Comparison of ENCODE assay signal across 28 cellular contexts in genomic region chr12:130743176-130743575, GRCh38. TPM values are rescaled to one million over a fixed set of nuclear protein-coding genes. Genes with fewer than 3 reads are reported as not detected.
"Had no signal": no experiment of that assay in that cellular context is flagged by ENCODE, and none has a peak within 500 bp of the region (broad histone marks: within the 10 kb centered on the region; RNA-seq: fewer than 3 reads in every experiment).

No MANE protein-coding gene starts in this region.

- H3K27me3 ChIP-seq: colonic mucosa, gastrocnemius medialis had no signal

- FAIRE-seq: endometrium, islet of Langerhans, keratinocyte had no signal

- H3K27ac ChIP-seq: colonic mucosa, epithelial cell of prostate, esophagus squamous epithelium, gastrocnemius medialis, heart right ventricle, left ventricle myocardium inferior, lower lobe of right lung had no signal

- H3K4me3 ChIP-seq: colonic mucosa, esophagus squamous epithelium, gastrocnemius medialis, heart right ventricle, left ventricle myocardium inferior, lower lobe of right lung, mucosa of descending colon had no signal

- H3K9me3 ChIP-seq: colonic mucosa, esophagus squamous epithelium, gastrocnemius medialis, mucosa of descending colon had no signal

- ATAC-seq: esophagus mucosa, gastrocnemius medialis, heart right ventricle, left cardiac atrium, lower lobe of right lung, mucosa of descending colon had no signal

- H3K4me1 ChIP-seq: colonic mucosa, gastrocnemius medialis had no signal

- DNase-seq: colonic mucosa; cortex of kidney; effector CD4-positive, alpha-beta T cell; effector memory CD4-positive, alpha-beta T cell; erythroblast; esophagus squamous epithelium; foreskin fibroblast; foreskin melanocyte; gastrocnemius medialis; glutamatergic neuron; head of caudate nucleus; heart right ventricle; hippocampal formation; left cardiac atrium; left ventricle myocardium inferior; lower lobe of right lung; mesenchymal stem cell; mucosa of descending colon; naive B cell had no signal

- H3K36me3 ChIP-seq: colonic mucosa, esophagus squamous epithelium, gastrocnemius medialis, heart right ventricle, left ventricle myocardium inferior, lower lobe of right lung had no signal

RNA-seq across cellular contexts. Expression of gene RIMBP2, which starts 27.1 kb away (rescaled TPM):
- total RNA-seq: dermis microvascular lymphatic vessel endothelial cell, glomerular endothelial cell, left ventricle myocardium inferior, lung microvascular endothelial cell, myocyte had no signal
